Comparison of ENCODE assay signal across 8 cellular contexts in the genomic region with DNA sequence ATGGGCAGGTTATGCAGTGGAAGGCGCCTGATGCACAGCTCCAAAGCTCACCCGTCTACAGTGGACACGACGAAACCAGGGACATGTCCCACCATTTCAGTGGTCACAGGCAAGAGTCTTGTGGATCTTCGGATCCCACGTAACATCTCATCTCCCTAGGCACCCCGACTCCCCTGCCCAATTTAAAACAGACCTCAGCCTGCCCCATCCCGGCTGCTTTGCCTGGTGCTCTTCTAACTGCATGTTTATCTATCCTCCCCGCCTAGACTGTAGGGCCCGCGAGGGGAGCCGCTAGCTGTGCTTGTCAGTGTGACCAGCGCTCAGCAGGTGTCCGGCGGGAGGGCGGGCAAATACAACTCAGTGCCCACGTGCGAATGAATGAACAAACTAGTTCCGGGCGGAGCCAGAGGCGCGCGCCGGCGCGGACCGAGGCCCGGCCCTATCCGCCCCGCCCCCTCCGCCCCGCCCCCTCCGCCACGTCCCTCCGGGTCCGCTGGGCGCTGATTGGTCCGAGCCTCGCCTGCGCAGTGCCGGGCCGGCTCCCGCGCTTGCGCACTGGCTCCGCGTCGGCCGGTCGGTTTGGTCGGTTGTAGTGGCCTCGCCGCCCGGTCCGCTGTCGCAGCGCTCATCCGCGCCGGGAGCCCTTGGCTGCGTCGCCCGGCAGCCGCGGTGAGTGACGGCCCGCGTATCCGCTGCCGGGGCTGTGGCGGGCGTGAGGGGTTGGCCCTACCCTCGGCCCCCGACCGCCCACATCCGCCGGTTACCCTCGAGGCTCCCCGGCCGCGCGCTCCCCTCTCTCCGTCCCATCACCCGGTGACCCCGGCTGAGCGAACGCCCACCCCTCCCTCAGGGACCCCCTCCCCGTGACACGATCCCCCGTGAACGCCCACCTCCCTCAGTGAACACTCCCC.
DNase-seq lines count a peak whose midpoint lies in the region; ATAC-seq, FAIRE-seq and TF ChIP-seq lines count a peak whose summit lies in the region.

No MANE protein-coding gene starts in this region.

- peak overlapping the region; percentile 99 for H3K14ac ChIP-seq in trophoblast cell (ENCODE audit: low read length)

- H2BK12ac ChIP-seq in trophoblast cell (ENCODE audit: low read length), result no peak overlapping the region

- no peaks in the 10 kb centered on the region for H3K9me2 ChIP-seq in SU-DHL-6 (replicated peaks; ENCODE audit: insufficient read depth, low read length)

- H3K27me3 ChIP-seq in SU-DHL-6 (ENCODE audit: low read length), result no peaks in the 10 kb centered on the region
- no peaks in the 10 kb centered on the region for H3K27me3 ChIP-seq in heart left ventricle
- no peaks in the 10 kb centered on the region for H3K27me3 ChIP-seq in trophoblast cell (ENCODE audit: insufficient read depth, low read length)
- no peaks in the 10 kb centered on the region for H3K27me3 ChIP-seq in tibial nerve

- peak; percentile 95 for FAIRE-seq in GM12892 (lab: Jason Lieb, UNC)

- no peak for TF ChIP-seq CTCF in SU-DHL-6 (IDR thresholded peaks at IDR 0.05; ENCODE audit: insufficient read depth, low read length, poor library complexity, severe bottlenecking)
- TF ChIP-seq CTCF in heart left ventricle (IDR thresholded peaks at IDR 0.05), result no peak
- TF ChIP-seq CTCF in tibial nerve (IDR thresholded peaks at IDR 0.05), result no peak

- peak overlapping the region; percentile 93 for H3K27ac Mint-ChIP-seq in activated naive CD8-positive, alpha-beta T cell treated with anti-CD3 and anti-CD28 coated beads, Interleukin-2, amount 50 U/mL, for 24 hours

- H3K79me1 ChIP-seq in trophoblast cell (ENCODE audit: low read length), result peaks cover 3% of the 10 kb centered on the region

- H2BK5ac ChIP-seq in trophoblast cell (ENCODE audit: low read depth, low read length, poor library complexity), result peak overlapping the region; percentile 97

- peak; percentile 93 for TF ChIP-seq POLR2A in GM12892 (IDR thresholded peaks at IDR 0.05; ENCODE audit: low read depth, low read length)
- peak; percentile 72 to 91 for TF ChIP-seq POLR2A in heart left ventricle (IDR thresholded peaks at IDR 0.05)
- peak; percentile 82 to 87 for TF ChIP-seq POLR2A in tibial nerve (IDR thresholded peaks at IDR 0.05)

- peaks cover 20% of the 10 kb centered on the region for H3K36me3 Mint-ChIP-seq in activated naive CD8-positive, alpha-beta T cell treated with anti-CD3 and anti-CD28 coated beads, Interleukin-2, amount 50 U/mL, for 24 hours (ENCODE audit: low read depth)

- H3K9me3 ChIP-seq in SU-DHL-6 (ENCODE audit: insufficient read depth, low read length) (no peaks in the 10 kb centered on the region), heart left ventricle (no peaks in the 10 kb centered on the region), trophoblast cell (ENCODE audit: insufficient read depth, low read depth, low read length) (peaks cover 2% of the 10 kb centered on the region), tibial nerve (no peaks in the 10 kb centered on the region)

- peak in 1 of 2 donors; percentile 68 for TF ChIP-seq EP300 in tibial nerve (IDR thresholded peaks at IDR 0.05)

- H2BK120ac ChIP-seq in trophoblast cell (ENCODE audit: insufficient read depth, low read length, poor library complexity), result peak overlapping the region; percentile 97

- peak; percentile 99 for DNase-seq in GM12892 (ENCODE audit: insufficient read length)
- DNase-seq in NCI-H1417 treated with DMSO at 0.1 percent for 48 hours (lab: John Stamatoyannopoulos, UW), result peak; percentile 83
- peak; percentile 90 for DNase-seq in activated naive CD8-positive, alpha-beta T cell treated with anti-CD3 and anti-CD28 coated beads, Interleukin-2, amount 50 U/mL, for 24 hours
- DNase-seq in heart left ventricle, result peak; percentile 90 to 96 (median 92)
- DNase-seq in trophoblast cell, result peak; percentile 90 to 91
- DNase-seq in tibial nerve (ENCODE audit: low spot score in 2 of 2), result peak; percentile 69 to 70

- H3K4ac ChIP-seq in trophoblast cell (ENCODE audit: low read depth, low read length), result peak overlapping the region; percentile 88

- H3K36me3 ChIP-seq in SU-DHL-6 (ENCODE audit: low read length), result no peaks in the 10 kb centered on the region
- H3K36me3 ChIP-seq in heart left ventricle, result peaks cover 0 to 11% (median 3%) of the 10 kb centered on the region in 9 donors
- H3K36me3 ChIP-seq in trophoblast cell (ENCODE audit: control insufficient read depth in 1 of 2, insufficient read depth in 2 of 2, low read length in 2 of 2), result peaks cover 6 to 8% of the 10 kb centered on the region in 2 experiments
- peaks cover 0 to 20% (median 0%) of the 10 kb centered on the region in 3 donors for H3K36me3 ChIP-seq in tibial nerve

- peaks cover 6% of the 10 kb centered on the region; the same call in 1 of the 2 replicates for H3F3A ChIP-seq in SU-DHL-6 (ENCODE audit: insufficient read depth)

- no peaks in the 10 kb centered on the region for H3K9me3 Mint-ChIP-seq in activated naive CD8-positive, alpha-beta T cell treated with anti-CD3 and anti-CD28 coated beads, Interleukin-2, amount 50 U/mL, for 24 hours

- H3K79me2 ChIP-seq in SU-DHL-6 (ENCODE audit: insufficient read depth, low read length) (peaks cover 33% of the 10 kb centered on the region), trophoblast cell (ENCODE audit: control insufficient read depth, insufficient read depth, low read length, poor library complexity) (peaks cover 3% of the 10 kb centered on the region)

- intact Hi-C loops in heart left ventricle (cut with DNase I), result no loop called here

- H3K4me2 ChIP-seq in SU-DHL-6 (ENCODE audit: low read depth, low read length, poor library complexity, severe bottlenecking) (peak overlapping the region; percentile 98), trophoblast cell (ENCODE audit: low read length) (peak overlapping the region; percentile 97)

- WGBS in heart left ventricle, 4 donors, result 1 to 4% (median 2%) methylated on average over 49 to 91 of the region's 91 CpGs
- no CpG with 5 or more reads among the region's 91 CpGs for WGBS in trophoblast cell (ENCODE audit: extremely low coverage, insufficient coverage, insufficient read length)
- 4 to 10% methylated on average over 11 to 59 of the region's 91 CpGs for WGBS in tibial nerve, 2 donors

- H3K27me3 Mint-ChIP-seq in activated naive CD8-positive, alpha-beta T cell treated with anti-CD3 and anti-CD28 coated beads, Interleukin-2, amount 50 U/mL, for 24 hours, result no peaks in the 10 kb centered on the region

- H2AK5ac ChIP-seq in trophoblast cell (ENCODE audit: low read length), result peak overlapping the region; percentile 97

- H3K23ac ChIP-seq in trophoblast cell (ENCODE audit: low read length), result no peak overlapping the region

- peaks cover 32% of the 10 kb centered on the region for H3K4me1 Mint-ChIP-seq in activated naive CD8-positive, alpha-beta T cell treated with anti-CD3 and anti-CD28 coated beads, Interleukin-2, amount 50 U/mL, for 24 hours

- H3K18ac ChIP-seq in trophoblast cell (ENCODE audit: low read length), result peak overlapping the region; percentile 100

- H4K20me1 ChIP-seq in SU-DHL-6 (ENCODE audit: low read depth, low read length), result no peaks in the 10 kb centered on the region

- H3K4me3 ChIP-seq in SU-DHL-6 (ENCODE audit: insufficient read depth, low read length, poor library complexity, severe bottlenecking) (peak overlapping the region; percentile 83), heart left ventricle (peak overlapping the region; percentile 82 to 100 (median 94)), trophoblast cell (ENCODE audit: low read depth, low read length) (peak overlapping the region; percentile 100), tibial nerve (peak overlapping the region; percentile 83 to 98 (median 90))

- peak overlapping the region; percentile 89 for H4K12ac ChIP-seq in trophoblast cell (ENCODE audit: low read depth, low read length)

- ATAC-seq in HG02798 (IDR thresholded peaks at IDR 0.05; ENCODE audit: poor library complexity, unreplicated experiment) (peak; percentile 92), heart left ventricle (peak; percentile 86 to 96 (median 94))
- ATAC-seq in activated naive CD8-positive, alpha-beta T cell treated with anti-CD3 and anti-CD28 coated beads, Interleukin-2, amount 50 U/mL, for 24 hours, result peak; percentile 90

- H3K4me3 Mint-ChIP-seq in activated naive CD8-positive, alpha-beta T cell treated with anti-CD3 and anti-CD28 coated beads, Interleukin-2, amount 50 U/mL, for 24 hours, result peak overlapping the region; percentile 94

- H4K91ac ChIP-seq in trophoblast cell (ENCODE audit: low read depth, low read length), result peak overlapping the region; percentile 98

- H4K8ac ChIP-seq in trophoblast cell (ENCODE audit: low read depth, low read length), result peak overlapping the region; percentile 99

- peaks cover 0 to 29% (median 14%) of the 10 kb centered on the region in 12 donors for H3K4me1 ChIP-seq in heart left ventricle
- peaks cover 3 to 4% of the 10 kb centered on the region in 2 experiments for H3K4me1 ChIP-seq in trophoblast cell (ENCODE audit: control insufficient read depth in 1 of 2, insufficient read depth in 2 of 2, low read length in 2 of 2)
- peaks cover 0 to 22% (median 6%) of the 10 kb centered on the region in 4 donors for H3K4me1 ChIP-seq in tibial nerve

- H3K27ac ChIP-seq in SU-DHL-6 (ENCODE audit: low read depth, low read length) (peak overlapping the region; percentile 62), heart left ventricle (peak overlapping the region; percentile 79 to 97 (median 90)), trophoblast cell (ENCODE audit: low read depth, low read length) (peak overlapping the region; percentile 92), tibial nerve (peak overlapping the region; percentile 71 to 92 (median 86))

- H3K9ac ChIP-seq in SU-DHL-6 (ENCODE audit: low read length) (peak overlapping the region; percentile 82), trophoblast cell (ENCODE audit: low read length) (peak overlapping the region; percentile 97)

- H2AFZ ChIP-seq in SU-DHL-6 (ENCODE audit: low read depth, low read length, severe bottlenecking), result peak overlapping the region; percentile 96
- H2AFZ ChIP-seq in trophoblast cell (ENCODE audit: insufficient read depth, low read length, poor library complexity), result peak overlapping the region; percentile 96

Comparison
In these comparisons a context has a peak if more than half of its experiments do, and no peak if none do; other contexts are left out.
1. Peak in every context shown above with its lines: DNase-seq, ATAC-seq, H3K4me3 ChIP-seq and H3K27ac ChIP-seq.